In genomic region chr3:5122741-5123706, GRCh38 we compare ENCODE assay signal across 8 cellular contexts. TPM values are rescaled to one million over a fixed set of nuclear protein-coding genes. Genes with fewer than 3 reads are reported as not detected.
A peak's percentile ranks its signal among the peaks of the same experiment; 100 is the strongest.
DNase-seq lines count a peak whose midpoint lies in the region; ATAC-seq and TF ChIP-seq lines count a peak whose summit lies in the region.

No MANE protein-coding gene starts in this region.

- peak overlapping the region; percentile 94 for H3K9ac ChIP-seq in HUES48 (ENCODE audit: low read depth, low read length)

- H3K4me3 Mint-ChIP-seq in CD4-positive, alpha-beta T cell = peak overlapping the region; percentile 87
- H3K4me3 Mint-ChIP-seq in activated B cell treated with CpG ODN at 0.5 μM for 24 hours = peak overlapping the region; percentile 94
- H3K4me3 Mint-ChIP-seq in stimulated activated effector memory CD8-positive, alpha-beta T cell treated with anti-CD3 and anti-CD28 coated beads, Interleukin-12 subunit alpha, Interleukin-12 subunit beta, amount 100 ng/mL, for 72 hours = peak overlapping the region; percentile 69

- no peak for TF ChIP-seq CTCF in CD4-positive, alpha-beta T cell (IDR thresholded peaks at IDR 0.05)
- TF ChIP-seq CTCF in activated B cell treated with CpG ODN at 0.5 μM for 24 hours (IDR thresholded peaks at IDR 0.05) (no peak), left lung (IDR thresholded peaks at IDR 0.05) (no peak)

- no peaks in the 10 kb centered on the region for H3K27me3 Mint-ChIP-seq in CD4-positive, alpha-beta T cell
- H3K27me3 Mint-ChIP-seq in activated B cell treated with CpG ODN at 0.5 μM for 24 hours = no peaks in the 10 kb centered on the region

- peak in 6 of 10 experiments; percentile 1 to 35 (median 11) for DNase-seq in CD4-positive, alpha-beta T cell
- no peak for DNase-seq in activated B cell treated with CpG ODN at 0.5 μM for 24 hours
- peak; percentile 67 for DNase-seq in dermis blood vessel endothelial cell
- peak in 1 of 2 donors; percentile 61 for DNase-seq in left lung
- DNase-seq in stimulated activated effector memory CD8-positive, alpha-beta T cell treated with anti-CD3 and anti-CD28 coated beads, Interleukin-12 subunit alpha, Interleukin-12 subunit beta, amount 100 ng/mL, for 72 hours (ENCODE audit: low spot score in 2 of 2) = peak in 1 of 2 donors; percentile 70
- DNase-seq in NCI-H526 treated with DMSO at 0.1 percent for 48 hours (lab: John Stamatoyannopoulos, UW) = no peak

- H3K27ac Mint-ChIP-seq in CD4-positive, alpha-beta T cell = peak overlapping the region; percentile 87
- peak overlapping the region; percentile 91 for H3K27ac Mint-ChIP-seq in activated B cell treated with CpG ODN at 0.5 μM for 24 hours
- peak overlapping the region; percentile 66 for H3K27ac Mint-ChIP-seq in stimulated activated effector memory CD8-positive, alpha-beta T cell treated with anti-CD3 and anti-CD28 coated beads, Interleukin-12 subunit alpha, Interleukin-12 subunit beta, amount 100 ng/mL, for 72 hours

- intact Hi-C loops in CD4-positive, alpha-beta T cell (cut with DNase I, micrococcal nuclease) = loop anchor here (2.0 to 10.0 kb wide), 5 partner anchors 62 to 816 kb away; partner anchors contain the start of genes EDEM1 (in 1 of the 2), ITPR1 (in 1 of the 2) and SUMF1 (in 1 of the 2)
- intact Hi-C loops in activated B cell treated with CpG ODN at 0.5 μM for 24 hours (cut with micrococcal nuclease) = loop anchor here (1.0 to 10.0 kb wide), 12 partner anchors 13 to 1998 kb away; partner anchors contain the start of genes BHLHE40, CRBN, EDEM1 and ITPR1
- intact Hi-C loops in left lung (cut with DNase I) = no loop called here

- no peaks in the 10 kb centered on the region for H3K27me3 ChIP-seq in CD4-positive, alpha-beta T cell (ENCODE audit: control insufficient read depth, insufficient read depth, low read length)
- H3K27me3 ChIP-seq in HUES48 (ENCODE audit: control insufficient read depth, insufficient read depth, low read length) (no peaks in the 10 kb centered on the region), left lung (no peaks in the 10 kb centered on the region)

- H3K9me3 ChIP-seq in CD4-positive, alpha-beta T cell (ENCODE audit: control insufficient read depth, low read length) = no peaks in the 10 kb centered on the region
- H3K9me3 ChIP-seq in HUES48 (ENCODE audit: control insufficient read depth, insufficient read depth, low read length) (no peaks in the 10 kb centered on the region), left lung (no peaks in the 10 kb centered on the region)

- H3K36me3 ChIP-seq in HUES48 (ENCODE audit: control insufficient read depth, insufficient read depth, low read length) = no peaks in the 10 kb centered on the region
- no peaks in the 10 kb centered on the region for H3K36me3 ChIP-seq in left lung

- POLR2A ChIA-PET in CD4-positive, alpha-beta T cell (lab: Charles Lee) = interaction anchor here (1.0 to 2.8 kb wide), 6 partner anchors 32 to 630 kb away, joined by 3 to 28 read pairs (median 6); partner anchors contain the start of genes EDEM1 and ITPR1
- POLR2A ChIA-PET in activated B cell treated with CpG ODN at 0.5 μM for 24 hours (lab: Charles Lee) = interaction anchor here (0.5 to 2.9 kb wide), 15 partner anchors 14 to 236 kb away, joined by 3 to 28 read pairs (median 4); partner anchors contain the start of gene EDEM1

- H3K4me1 ChIP-seq in HUES48 (ENCODE audit: control insufficient read depth, insufficient read depth, low read length) = no peaks in the 10 kb centered on the region
- peaks cover 3 to 48% of the 10 kb centered on the region in 2 donors for H3K4me1 ChIP-seq in left lung

- peaks cover 26% of the 10 kb centered on the region for H3K36me3 Mint-ChIP-seq in CD4-positive, alpha-beta T cell (ENCODE audit: low read depth)
- H3K36me3 Mint-ChIP-seq in activated B cell treated with CpG ODN at 0.5 μM for 24 hours (ENCODE audit: low read depth) = peaks cover 22% of the 10 kb centered on the region
- H3K36me3 Mint-ChIP-seq in stimulated activated effector memory CD8-positive, alpha-beta T cell treated with anti-CD3 and anti-CD28 coated beads, Interleukin-12 subunit alpha, Interleukin-12 subunit beta, amount 100 ng/mL, for 72 hours = peaks cover 46% of the 10 kb centered on the region

- H3K4me3 ChIP-seq in HUES48 (ENCODE audit: low read depth, low read length) (peak overlapping the region; percentile 99), left lung (peak overlapping the region; percentile 69 to 97)

- H3K9me3 Mint-ChIP-seq in CD4-positive, alpha-beta T cell = no peaks in the 10 kb centered on the region
- H3K9me3 Mint-ChIP-seq in activated B cell treated with CpG ODN at 0.5 μM for 24 hours = no peaks in the 10 kb centered on the region
- H3K9me3 Mint-ChIP-seq in stimulated activated effector memory CD8-positive, alpha-beta T cell treated with anti-CD3 and anti-CD28 coated beads, Interleukin-12 subunit alpha, Interleukin-12 subunit beta, amount 100 ng/mL, for 72 hours = no peaks in the 10 kb centered on the region

- CTCF ChIA-PET in CD4-positive, alpha-beta T cell (lab: Charles Lee) = interaction anchor here (0.6 to 1.8 kb wide), 5 partner anchors 64 to 387 kb away, joined by 3 to 5 read pairs (median 4); no protein-coding TSS in a partner anchor
- CTCF ChIA-PET in activated B cell treated with CpG ODN at 0.5 μM for 24 hours (lab: Charles Lee) = interaction anchor here (0.7 to 1.6 kb wide), 8 partner anchors 12 to 411 kb away, joined by 3 to 5 read pairs (median 3); no protein-coding TSS in a partner anchor

- peak; percentile 4 for ATAC-seq in CD4-positive, alpha-beta T cell (ENCODE audit: poor library complexity)
- ATAC-seq in GM19463 (IDR thresholded peaks at IDR 0.05; ENCODE audit: unreplicated experiment) = peak; percentile 6
- peak; percentile 7 for ATAC-seq in activated B cell treated with CpG ODN at 0.5 μM for 24 hours (ENCODE audit: low read depth)
- peak; percentile 83 for ATAC-seq in left lung
- peak; percentile 81 for ATAC-seq in stimulated activated effector memory CD8-positive, alpha-beta T cell treated with anti-CD3 and anti-CD28 coated beads, Interleukin-12 subunit alpha, Interleukin-12 subunit beta, amount 100 ng/mL, for 72 hours

- H3K27ac ChIP-seq in CD4-positive, alpha-beta T cell (ENCODE audit: low read depth, low read length) = peak overlapping the region; percentile 79
- H3K27ac ChIP-seq in HUES48 (ENCODE audit: low read depth, low read length) (peak overlapping the region; percentile 90), left lung (peak overlapping the region; percentile 84 to 95)

- H3K4me1 Mint-ChIP-seq in CD4-positive, alpha-beta T cell (ENCODE audit: low read depth) = peaks cover 54% of the 10 kb centered on the region
- peaks cover 46% of the 10 kb centered on the region for H3K4me1 Mint-ChIP-seq in activated B cell treated with CpG ODN at 0.5 μM for 24 hours
- peaks cover 37% of the 10 kb centered on the region for H3K4me1 Mint-ChIP-seq in stimulated activated effector memory CD8-positive, alpha-beta T cell treated with anti-CD3 and anti-CD28 coated beads, Interleukin-12 subunit alpha, Interleukin-12 subunit beta, amount 100 ng/mL, for 72 hours

RNA-seq across cellular contexts. Expression of gene ARL8B, which starts 0.9 kb away (rescaled TPM):
- total RNA-seq in CD4-positive, alpha-beta T cell = 10 to 100 TPM; 48.5 to 49.7 TPM
- total RNA-seq in activated B cell treated with CpG ODN at 0.5 μM for 24 hours (57.9 and 62.6 TPM in 2 replicates), dermis blood vessel endothelial cell (48.2 and 63.5 TPM in 2 replicates), left lung (10 to 100 TPM; 81.0 to 93.9 TPM)

Comparison
In these comparisons a context has a peak if more than half of its experiments do, and no peak if none do; other contexts are left out.
1. ATAC-seq: peak in every context shown above with its lines; median percentile 83 in left lung; 81 in stimulated activated effector memory CD8-positive, alpha-beta T cell treated with anti-CD3 and anti-CD28 coated beads, Interleukin-12 subunit alpha, Interleukin-12 subunit beta, amount 100 ng/mL, for 72 hours; 7 in activated B cell treated with CpG ODN at 0.5 μM for 24 hours; 6 in GM19463; 4 in CD4-positive, alpha-beta T cell.
2. DNase-seq: peak in CD4-positive, alpha-beta T cell (6 of 10) and dermis blood vessel endothelial cell (single experiment); none in activated B cell treated with CpG ODN at 0.5 μM for 24 hours (single experiment) and NCI-H526 treated with DMSO at 0.1 percent for 48 hours (single experiment).
3. intact Hi-C loops: an anchor here in CD4-positive, alpha-beta T cell (2.0 to 10.0 kb wide) and activated B cell treated with CpG ODN at 0.5 μM for 24 hours (1.0 to 10.0 kb wide); none called in left lung.
4. Peak in every context shown above with its lines, with median percentiles within 50 percentile points of each other: H3K27ac ChIP-seq, H3K27ac Mint-ChIP-seq and H3K4me3 Mint-ChIP-seq.